8 cellular contexts compared by ENCODE assay signal in genomic region chr17:27354491-27355081, GRCh38.
DNase-seq lines count a peak whose midpoint lies in the region; ATAC-seq lines count a peak whose summit lies in the region.

No MANE protein-coding gene starts in this region.

- POLR2A ChIA-PET in CD8-positive, alpha-beta memory T cell (lab: Charles Lee) = interaction anchor here (1.6 kb wide), 1 partner anchor 60 kb away, joined by 6 read pairs; the partner anchor contains the start of gene WSB1
- POLR2A ChIA-PET in activated naive CD8-positive, alpha-beta T cell treated with anti-CD3 and anti-CD28 coated beads, Interleukin-2, amount 10 ng/mL, durations not matched to agents 7 days and 5 days (lab: Charles Lee) = interaction anchor here (1.5 kb wide), 1 partner anchor 245 kb away, joined by 4 read pairs; no protein-coding TSS in a partner anchor

- H3K27me3 Mint-ChIP-seq in CD8-positive, alpha-beta memory T cell = no peaks in the 10 kb centered on the region
- no peaks in the 10 kb centered on the region for H3K27me3 Mint-ChIP-seq in activated naive CD8-positive, alpha-beta T cell treated with anti-CD3 and anti-CD28 coated beads, Interleukin-2, amount 10 ng/mL, durations not matched to agents 7 days and 5 days

- no peak for ATAC-seq in activated naive CD8-positive, alpha-beta T cell treated with anti-CD3 and anti-CD28 coated beads, Interleukin-2, amount 10 ng/mL, durations not matched to agents 7 days and 5 days (ENCODE audit: low read depth)

- peak overlapping the region; percentile 69 to 94 (median 86) for H3K4me3 Mint-ChIP-seq in CD8-positive, alpha-beta memory T cell
- H3K4me3 Mint-ChIP-seq in activated naive CD8-positive, alpha-beta T cell treated with anti-CD3 and anti-CD28 coated beads, Interleukin-2, amount 10 ng/mL, durations not matched to agents 7 days and 5 days = peak overlapping the region; percentile 84

- peak overlapping the region in 7 of 8 donors; percentile 71 to 100 (median 86) for H3K27ac Mint-ChIP-seq in CD8-positive, alpha-beta memory T cell
- peak overlapping the region; percentile 61 for H3K27ac Mint-ChIP-seq in activated naive CD8-positive, alpha-beta T cell treated with anti-CD3 and anti-CD28 coated beads, Interleukin-2, amount 10 ng/mL, durations not matched to agents 7 days and 5 days

- H3K9ac ChIP-seq in HUES64 (ENCODE audit: low read depth, low read length) = no peak overlapping the region

- DNase-seq in CD8-positive, alpha-beta memory T cell = no peak
- DNase-seq in activated naive CD8-positive, alpha-beta T cell treated with anti-CD3 and anti-CD28 coated beads, Interleukin-2, amount 10 ng/mL, durations not matched to agents 7 days and 5 days = no peak
- peak; percentile 67 for DNase-seq in mesenteric fat pad (ENCODE audit: low spot score)
- DNase-seq in nucleus accumbens (lab: John Stamatoyannopoulos, UW) = no peak
- DNase-seq in pons (ENCODE audit: low spot score) = no peak
- no peak for DNase-seq in GM03348 (ENCODE audit: low spot score)
- no peak for DNase-seq in activated CD4-positive, alpha-beta T cell treated with anti-CD3 and anti-CD28 coated beads for 1 hour

- no peaks in the 10 kb centered on the region for H3K27me3 ChIP-seq in CD8-positive, alpha-beta memory T cell (ENCODE audit: insufficient read depth, low read length, poor library complexity, severe bottlenecking)
- no peaks in the 10 kb centered on the region for H3K27me3 ChIP-seq in HUES64 (ENCODE audit: insufficient read depth, low read length)

- 89% methylated on average over 8 of the region's 8 CpGs for WGBS in HUES64

- no peaks in the 10 kb centered on the region for H3K9me3 Mint-ChIP-seq in CD8-positive, alpha-beta memory T cell
- H3K9me3 Mint-ChIP-seq in activated naive CD8-positive, alpha-beta T cell treated with anti-CD3 and anti-CD28 coated beads, Interleukin-2, amount 10 ng/mL, durations not matched to agents 7 days and 5 days = no peaks in the 10 kb centered on the region

- H3K4me3 ChIP-seq in CD8-positive, alpha-beta memory T cell (ENCODE audit: low read length) = peak overlapping the region; percentile 80
- H3K4me3 ChIP-seq in HUES64 (ENCODE audit: low read length) = peak overlapping the region; percentile 74

- CTCF ChIA-PET in CD8-positive, alpha-beta memory T cell (lab: Charles Lee) = interaction anchor here (0.6 to 7.3 kb wide), 10 partner anchors 11 to 248 kb away, joined by 3 to 78 read pairs (median 6); no protein-coding TSS in a partner anchor

- no peaks in the 10 kb centered on the region for H3K36me3 ChIP-seq in CD8-positive, alpha-beta memory T cell (ENCODE audit: insufficient read depth, low read length)
- no peaks in the 10 kb centered on the region for H3K36me3 ChIP-seq in HUES64 (ENCODE audit: insufficient read depth, low read length)

- H3K9me3 ChIP-seq in CD8-positive, alpha-beta memory T cell (ENCODE audit: low read length) = no peaks in the 10 kb centered on the region
- H3K9me3 ChIP-seq in HUES64 (ENCODE audit: insufficient read depth, low read depth, low read length) = no peaks in the 10 kb centered on the region

- no peak overlapping the region for H3K27ac ChIP-seq in CD8-positive, alpha-beta memory T cell (ENCODE audit: low read depth, low read length)
- H3K27ac ChIP-seq in HUES64 (ENCODE audit: low read depth, low read length) = no peak overlapping the region

- peaks cover 13 to 33% (median 19%) of the 10 kb centered on the region in 3 donors for H3K4me1 Mint-ChIP-seq in CD8-positive, alpha-beta memory T cell
- H3K4me1 Mint-ChIP-seq in activated naive CD8-positive, alpha-beta T cell treated with anti-CD3 and anti-CD28 coated beads, Interleukin-2, amount 10 ng/mL, durations not matched to agents 7 days and 5 days = peaks cover 17% of the 10 kb centered on the region

- no peaks in the 10 kb centered on the region for H3K36me3 Mint-ChIP-seq in CD8-positive, alpha-beta memory T cell
- no peaks in the 10 kb centered on the region for H3K36me3 Mint-ChIP-seq in activated naive CD8-positive, alpha-beta T cell treated with anti-CD3 and anti-CD28 coated beads, Interleukin-2, amount 10 ng/mL, durations not matched to agents 7 days and 5 days

- H3K4me1 ChIP-seq in CD8-positive, alpha-beta memory T cell (ENCODE audit: insufficient read depth, low read length) = peaks cover 8% of the 10 kb centered on the region
- peaks cover 5% of the 10 kb centered on the region; the same call in 1 of the 2 replicates for H3K4me1 ChIP-seq in HUES64 (ENCODE audit: insufficient read depth, low read length)
